In genomic region chr19:54508487-54508886, GRCh38 we compare ENCODE assay signal across 16 cellular contexts. TPM values are rescaled to one million over a fixed set of nuclear protein-coding genes. Genes with fewer than 3 reads are reported as not detected.
"Had no signal": no experiment of that assay in that cellular context is flagged by ENCODE, and none has a peak within 500 bp of the region (broad histone marks: within the 10 kb centered on the region; RNA-seq: fewer than 3 reads in every experiment).

No MANE protein-coding gene starts in this region.

RNA-seq across cellular contexts. Expression of gene LAIR2, which starts 5.9 kb away (rescaled TPM):
- total RNA-seq: hepatocyte, kidney epithelial cell, lung, mesothelial cell of epicardium, occipital lobe, osteocyte, posterior vena cava, psoas muscle, sigmoid colon, subcutaneous adipose tissue, suprapubic skin, thoracic aorta, urinary bladder had no signal
- polyA plus RNA-seq: heart right ventricle, hepatocyte, psoas muscle, urinary bladder had no signal

RNA-seq across cellular contexts. Expression of gene CDC42EP5, which starts 35.4 kb away (rescaled TPM):
- total RNA-seq: mononuclear cell, natural killer cell had no signal
